ENCODE assay signal across 1 cellular context in genomic region chr11:107579169-107579568, GRCh38. TPM values are rescaled to one million over a fixed set of nuclear protein-coding genes. Genes with fewer than 3 reads are reported as not detected.
"Had no signal": no experiment of that assay in that cellular context is flagged by ENCODE, and none has a peak within 500 bp of the region (broad histone marks: within the 10 kb centered on the region; RNA-seq: fewer than 3 reads in every experiment).

No MANE protein-coding gene starts in this region.

RNA-seq across cellular contexts. Expression of gene ELMOD1, which starts 11.8 kb away (rescaled TPM):
- total RNA-seq: GM23248 had no signal
